Comparison of ENCODE assay signal across 20 cellular contexts in genomic region chr5:79642210-79642609, GRCh38. TPM values are rescaled to one million over a fixed set of nuclear protein-coding genes. Genes with fewer than 3 reads are reported as not detected.
DNase-seq lines count a peak whose midpoint lies in the region; ATAC-seq and TF ChIP-seq lines count a peak whose summit lies in the region.
"Had no signal": no experiment of that assay in that cellular context is flagged by ENCODE, and none has a peak within 500 bp of the region (broad histone marks: within the 10 kb centered on the region; RNA-seq: fewer than 3 reads in every experiment).

No MANE protein-coding gene starts in this region.

- H3K9me3 Mint-ChIP-seq in natural killer cell: no peaks in the 10 kb centered on the region
- peaks cover 4% of the 10 kb centered on the region for H3K9me3 Mint-ChIP-seq in natural killer cell treated with Interleukin-12 subunit alpha and Interleukin-12 subunit beta and Interleukin-15 and Interleukin-18, amount 100 ng/mL, for 72 hours
- H3K9me3 Mint-ChIP-seq: CD4-positive, CD25-positive, alpha-beta regulatory T cell; H9 had no signal

- no peak for DNase-seq in natural killer cell
- no peak for DNase-seq in natural killer cell treated with Interleukin-12 subunit alpha and Interleukin-12 subunit beta and Interleukin-15 and Interleukin-18, amount 100 ng/mL, for 72 hours (ENCODE audit: low spot score)
- DNase-seq in NCI-H226: peak; percentile 9
- peak; percentile 4 for DNase-seq in fibroblast of villous mesenchyme (ENCODE audit: low read depth)
- DNase-seq in ecto neural progenitor cell (ENCODE audit: low spot score): no peak
- no peak for DNase-seq in stimulated activated CD4-positive, alpha-beta T cell treated with anti-CD3 and anti-CD28 coated beads, Interleukin-4, amount 100 ng/mL, for 4 hours
- DNase-seq: BE2C; CD4-positive, CD25-positive, alpha-beta regulatory T cell; COR-L47; H9; NCI-H1092 treated with DMSO at 0.1 percent for 48 hours; NCI-H146; NCI-H2081; NCI-H510A; NCI-H748 treated with DMSO at 0.1 percent for 48 hours; NK-92 treated with Interleukin-12 subunit alpha and Interleukin-12 subunit beta, amount 100 ng/mL, for 24 hours; Right ventricle myocardium superior had no signal

- intact Hi-C loops in natural killer cell (cut with micrococcal nuclease): no loop called here

- TF ChIP-seq CTCF in natural killer cell (IDR thresholded peaks at IDR 0.05): no peak
- no peak for TF ChIP-seq CTCF in fibroblast of villous mesenchyme (IDR thresholded peaks at IDR 0.05; ENCODE audit: insufficient read depth, low read depth, low read length)

- ATAC-seq in natural killer cell (no peak), HG02798 (IDR thresholded peaks at IDR 0.05; ENCODE audit: poor library complexity, unreplicated experiment) (no peak), GM21576 (IDR thresholded peaks at IDR 0.05; ENCODE audit: unreplicated experiment) (no peak)
- no peak for ATAC-seq in natural killer cell treated with Interleukin-12 subunit alpha and Interleukin-12 subunit beta and Interleukin-15 and Interleukin-18, amount 100 ng/mL, for 72 hours
- ATAC-seq: K562 had no signal

- no peak overlapping the region for H3K4me3 ChIP-seq in fibroblast of villous mesenchyme (ENCODE audit: low read depth, low read length)
- H3K4me3 ChIP-seq: K562 had no signal

- no peaks in the 10 kb centered on the region for H3K27me3 Mint-ChIP-seq in natural killer cell (ENCODE audit: low read depth in 2 of 2)
- H3K27me3 Mint-ChIP-seq in natural killer cell treated with Interleukin-12 subunit alpha and Interleukin-12 subunit beta and Interleukin-15 and Interleukin-18, amount 100 ng/mL, for 72 hours: no peaks in the 10 kb centered on the region
- H3K27me3 Mint-ChIP-seq: CD4-positive, CD25-positive, alpha-beta regulatory T cell had no signal

- peaks cover 12% of the 10 kb centered on the region for H3K36me3 Mint-ChIP-seq in natural killer cell
- peaks cover 24% of the 10 kb centered on the region for H3K36me3 Mint-ChIP-seq in natural killer cell treated with Interleukin-12 subunit alpha and Interleukin-12 subunit beta and Interleukin-15 and Interleukin-18, amount 100 ng/mL, for 72 hours

- H3K27ac Mint-ChIP-seq in natural killer cell: peak overlapping the region; percentile 38 to 65
- peak overlapping the region in 1 of 2 donors; percentile 51 for H3K27ac Mint-ChIP-seq in natural killer cell treated with Interleukin-12 subunit alpha and Interleukin-12 subunit beta and Interleukin-15 and Interleukin-18, amount 100 ng/mL, for 72 hours
- H3K27ac Mint-ChIP-seq: H9 had no signal

- peaks cover 34 to 45% of the 10 kb centered on the region in 2 donors for H3K4me1 Mint-ChIP-seq in natural killer cell
- H3K4me1 Mint-ChIP-seq in natural killer cell treated with Interleukin-12 subunit alpha and Interleukin-12 subunit beta and Interleukin-15 and Interleukin-18, amount 100 ng/mL, for 72 hours (ENCODE audit: low read depth in 2 of 2): peaks cover 30% of the 10 kb centered on the region in 2 donors

- no peak overlapping the region for H3K4me3 Mint-ChIP-seq in natural killer cell
- no peak overlapping the region for H3K4me3 Mint-ChIP-seq in natural killer cell treated with Interleukin-12 subunit alpha and Interleukin-12 subunit beta and Interleukin-15 and Interleukin-18, amount 100 ng/mL, for 72 hours
- H3K4me3 Mint-ChIP-seq: CD4-positive, CD25-positive, alpha-beta regulatory T cell; H9 had no signal

RNA-seq across cellular contexts. Expression of gene TENT2, which starts 30.0 kb away (rescaled TPM):
- 100 to 1,000 TPM; 219 to 296 (median 272) TPM for total RNA-seq in natural killer cell
- 100 to 1,000 TPM; 118 to 144 TPM for total RNA-seq in natural killer cell treated with Interleukin-12 subunit alpha and Interleukin-12 subunit beta and Interleukin-15 and Interleukin-18, amount 100 ng/mL, for 72 hours
- total RNA-seq in fibroblast of villous mesenchyme: 55.1 and 68.7 TPM in 2 replicates

RNA-seq across cellular contexts. Expression of gene CMYA5, which starts 47.4 kb away (rescaled TPM):
- total RNA-seq in natural killer cell (under 1 TPM; 0.53 to 0.93 (median 0.71) TPM), fibroblast of villous mesenchyme (1.3 and 1.7 TPM in 2 replicates)
- 1 to 10 TPM in 1 of 2 donors, under 1 TPM in 1; 0.64 to 1.5 TPM for total RNA-seq in natural killer cell treated with Interleukin-12 subunit alpha and Interleukin-12 subunit beta and Interleukin-15 and Interleukin-18, amount 100 ng/mL, for 72 hours

Comparison
In these comparisons a context has a peak if more than half of its experiments do, and no peak if none do; other contexts are left out.
1. DNase-seq: peak in NCI-H226 (single experiment) and fibroblast of villous mesenchyme (single experiment); none in natural killer cell (single experiment), natural killer cell treated with Interleukin-12 subunit alpha and Interleukin-12 subunit beta and Interleukin-15 and Interleukin-18, amount 100 ng/mL, for 72 hours (single experiment), ecto neural progenitor cell (single experiment) and stimulated activated CD4-positive, alpha-beta T cell treated with anti-CD3 and anti-CD28 coated beads, Interleukin-4, amount 100 ng/mL, for 4 hours (0 of 2).